Comparison of ENCODE assay signal across 13 cellular contexts in genomic region chr9:110340306-110340705, GRCh38. TPM values are rescaled to one million over a fixed set of nuclear protein-coding genes. Genes with fewer than 3 reads are reported as not detected.
A peak's percentile ranks its signal among the peaks of the same experiment; 100 is the strongest.
DNase-seq lines count a peak whose midpoint lies in the region; ATAC-seq, FAIRE-seq and TF ChIP-seq lines count a peak whose summit lies in the region.
"Had no signal": no experiment of that assay in that cellular context is flagged by ENCODE, and none has a peak within 500 bp of the region (broad histone marks: within the 10 kb centered on the region; RNA-seq: fewer than 3 reads in every experiment).

No MANE protein-coding gene starts in this region.

- H4K20me1 ChIP-seq in HepG2 (ENCODE audit: insufficient read depth, low read length) = no peaks in the 10 kb centered on the region

- no peaks in the 10 kb centered on the region for H3K27me3 ChIP-seq in HepG2 (ENCODE audit: control insufficient read depth in 1 of 2, insufficient read depth in 2 of 2, low read length in 2 of 2)

- no peak overlapping the region for H3K4me2 ChIP-seq in HepG2 (ENCODE audit: low read depth, low read length)

- no peak overlapping the region for H2AFZ ChIP-seq in HepG2 (ENCODE audit: low read length)

- H3K9ac ChIP-seq in HepG2 (ENCODE audit: insufficient read depth, low read depth, low read length) = no peak overlapping the region

- TF ChIP-seq POLR2A in HepG2 (IDR thresholded peaks at IDR 0.05; ENCODE audit: insufficient read depth in 1 of 2, low read depth in 2 of 2, low read length in 2 of 2) = no peak

- no TSS peak for BruUV-seq in HepG2 (replicated peaks; lab: Mats Ljungman, UMichigan)

- no peaks in the 10 kb centered on the region for H3K9me3 ChIP-seq in HepG2 (ENCODE audit: low read length)
- H3K9me3 ChIP-seq: HAP-1 had no signal

- POLR2A ChIA-PET in HepG2 (lab: Yijun Ruan, JAX) = no interaction called here

- DNase-seq in EL (peak; percentile 17), LHCN-M2 (ENCODE audit: low read depth) (peak; percentile 29), astrocyte of the spinal cord (ENCODE audit: low read depth, low spot score) (no peak), HepG2 (ENCODE audit: low spot score) (peak; percentile 14), GM19239 (ENCODE audit: insufficient read length, low spot score) (no peak), NCI-H2107 (lab: John Stamatoyannopoulos, UW) (no peak)
- no peak for DNase-seq in activated CD8-positive, alpha-beta memory T cell treated with anti-CD3 and anti-CD28 coated beads, Interleukin-2, amount 50 U/mL, for 4 hours
- no peak for DNase-seq in activated CD8-positive, alpha-beta memory T cell treated with anti-CD3 and anti-CD28 coated beads, Interleukin-2, amount 50 U/mL, for 48 hours
- DNase-seq: RPMI8226 had no signal

- H3K36me3 ChIP-seq in HepG2 (replicated peaks in 1 of 2; ENCODE audit: control insufficient read depth in 1 of 2, insufficient read depth in 2 of 2, low read length in 2 of 2) = no peaks in the 10 kb centered on the region
- H3K36me3 ChIP-seq: HAP-1 had no signal

- WGBS in HepG2 (ENCODE audit: low lambda C conversion rate) = 37% methylated on average over 2 of the region's 2 CpGs

- CTCF ChIA-PET in HepG2 (lab: Yijun Ruan, JAX; ENCODE audit: low intra/inter-chr PET ratio, low total read pairs) = no interaction called here

- no peaks in the 10 kb centered on the region for H3K4me1 ChIP-seq in HepG2 (ENCODE audit: insufficient read depth, low read length)
- H3K4me1 ChIP-seq: HAP-1 had no signal

- no peak overlapping the region for H3K27ac ChIP-seq in HepG2 (ENCODE audit: extremely low read length, insufficient read depth, low read length)

- no peaks in the 10 kb centered on the region for H3K79me2 ChIP-seq in HepG2 (ENCODE audit: insufficient read depth, low read length)

- peak; percentile 55 for TF ChIP-seq CTCF in astrocyte of the spinal cord (IDR thresholded peaks at IDR 0.05; ENCODE audit: low read depth, low read length)
- peak; percentile 56 for TF ChIP-seq CTCF in HepG2 (CRISPR knock-in tag; IDR thresholded peaks at IDR 0.05)

- in situ Hi-C loops in astrocyte of the spinal cord (cut with HindIII; ENCODE audit: low sequenced_read_pairs) = no loop called here
- in situ Hi-C loops in HepG2 (cut with HindIII; ENCODE audit: extremely low pct_ligation_motif_present, low pct_unique_long_range_greater_than_20kb) = no loop called here

- no peak overlapping the region for H3K4me3 ChIP-seq in astrocyte of the spinal cord (ENCODE audit: low read depth, low read length)
- H3K4me3 ChIP-seq in HepG2 (replicated peaks in 1 of 3; ENCODE audit: insufficient read depth in 1 of 3, low read depth in 2 of 3, low read length in 3 of 3) = no peak overlapping the region
- H3K4me3 ChIP-seq: HAP-1 had no signal

- TF ChIP-seq EP300 in HepG2 (IDR thresholded peaks at IDR 0.05; ENCODE audit: low read depth in 2 of 2, low read length in 2 of 2) = no peak
- no peak for TF ChIP-seq EP300 in HepG2 (CRISPR knock-in tag; IDR thresholded peaks at IDR 0.05; ENCODE audit: borderline replicate concordance)

- FAIRE-seq in HepG2 (lab: Jason Lieb, UNC) = no peak
- no peak for FAIRE-seq in GM19239 (lab: Jason Lieb, UNC)
- FAIRE-seq: GM12892 had no signal

- intact Hi-C loops in HepG2 (cut with micrococcal nuclease; ENCODE audit: unreplicated experiment) = loop anchor here (1.0 kb wide), 1 partner anchor 157 kb away; no protein-coding TSS in a partner anchor

- no peak for TF ChIP-seq RAD21 in HepG2 (CRISPR knock-in tag; IDR thresholded peaks at IDR 0.05)

- peak; percentile 88 for ATAC-seq in HepG2

TF ChIP-seq in HepG2, 621 proteins besides CTCF, POLR2A, EP300 and RAD21 (continues in another document):
- TF ChIP-seq NFRKB (IDR thresholded peaks at IDR 0.05) (no peak), IRF1 (CRISPR knock-in tag; IDR thresholded peaks at IDR 0.05; ENCODE audit: low read depth) (no peak), E2F1 (CRISPR knock-in tag; IDR thresholded peaks at IDR 0.05) (no peak), FOXK1 (CRISPR knock-in tag; IDR thresholded peaks at IDR 0.05; ENCODE audit: borderline replicate concordance, low read depth) (no peak), STAG1 (CRISPR knock-in tag; IDR thresholded peaks at IDR 0.05) (peak; percentile 57), SMC3 (IDR thresholded peaks at IDR 0.05; ENCODE audit: low read length) (peak; percentile 26; the same call in 1 of the 2 replicates), ZBTB33 (CRISPR knock-in tag; IDR thresholded peaks at IDR 0.05) (no peak), JDP2 (CRISPR knock-in tag; IDR thresholded peaks at IDR 0.05; ENCODE audit: borderline replicate concordance) (no peak), NKX3-1 (CRISPR knock-in tag; IDR thresholded peaks at IDR 0.05) (no peak), ZNF281 (CRISPR knock-in tag; IDR thresholded peaks at IDR 0.05; ENCODE audit: borderline replicate concordance) (no peak)

RNA-seq across cellular contexts. Expression of gene TXNDC8, which starts 2.6 kb away (rescaled TPM):
- total RNA-seq in LHCN-M2 (2014; rRNA removed) (not detected in 2 replicates), HepG2 (2016; rRNA removed; fragmentation: Illumina TruSeq; extraction: Trizol) (not detected in 2 replicates)
- polyA plus RNA-seq in LHCN-M2 (2012) = not detected
- not detected in 2 replicates for total RNA-seq in HepG2 (2016; cell fraction: cytosol; rRNA removed; fragmentation: Illumina TruSeq; extraction: Trizol; ENCODE audit: low read depth)
- not detected in 2 replicates for total RNA-seq in HepG2 (2016; cell fraction: insoluble cytoplasmic fraction; rRNA removed; fragmentation: Illumina TruSeq; extraction: Trizol)
- not detected in 2 replicates for total RNA-seq in HepG2 (2016; cell fraction: membrane; rRNA removed; fragmentation: Illumina TruSeq; extraction: Trizol)
- not detected in 2 replicates for total RNA-seq in HepG2 (2016; cell fraction: nucleus; rRNA removed; fragmentation: Illumina TruSeq; extraction: Trizol)
- not detected in 2 replicates for polyA plus RNA-seq in HepG2 (2011; rRNA removed)
- polyA plus RNA-seq in HepG2 (2011; cell fraction: cytosol; rRNA removed) = not detected in 2 replicates
- polyA plus RNA-seq in HepG2 (2011; cell fraction: nucleus; rRNA removed) = not detected in 2 replicates
- not detected in 2 replicates for polyA plus RNA-seq in HepG2 (2012)
- not detected in 2 replicates for polyA plus RNA-seq in HepG2 (2016; cell fraction: cytosol; fragmentation: Illumina TruSeq; extraction: Trizol; ENCODE audit: low read depth)
- polyA plus RNA-seq in HepG2 (2016; cell fraction: insoluble cytoplasmic fraction; fragmentation: Illumina TruSeq; extraction: Trizol; ENCODE audit: low read depth) = not detected in 2 replicates
- not detected in 2 replicates for polyA plus RNA-seq in HepG2 (2016; cell fraction: membrane; fragmentation: Illumina TruSeq; extraction: Trizol; ENCODE audit: low read depth)
- polyA plus RNA-seq in HepG2 (2016; cell fraction: nucleus; fragmentation: Illumina TruSeq; extraction: Trizol; ENCODE audit: insufficient read depth, low read depth) = not detected in 2 replicates
- not detected in 2 replicates for polyA minus RNA-seq in HepG2 (2011; rRNA and poly(A)+ RNA removed; ENCODE audit: low replicate concordance)
- not detected in 2 replicates for polyA minus RNA-seq in HepG2 (2011; cell fraction: cytosol; rRNA and poly(A)+ RNA removed)
- polyA minus RNA-seq in HepG2 (2011; cell fraction: nucleus; rRNA and poly(A)+ RNA removed) = not detected in 2 replicates
- total RNA-seq: lower leg skin, skeletal muscle tissue had no signal

Comparison
In these comparisons a context has a peak if more than half of its experiments do, and no peak if none do; other contexts are left out.
1. DNase-seq: peak in EL (single experiment), LHCN-M2 (single experiment) and HepG2 (single experiment); none in astrocyte of the spinal cord (single experiment), GM19239 (single experiment), NCI-H2107 (single experiment), activated CD8-positive, alpha-beta memory T cell treated with anti-CD3 and anti-CD28 coated beads, Interleukin-2, amount 50 U/mL, for 4 hours (single experiment) and activated CD8-positive, alpha-beta memory T cell treated with anti-CD3 and anti-CD28 coated beads, Interleukin-2, amount 50 U/mL, for 48 hours (single experiment).